Comparison of ENCODE assay signal across 8 cellular contexts in the genomic region with DNA sequence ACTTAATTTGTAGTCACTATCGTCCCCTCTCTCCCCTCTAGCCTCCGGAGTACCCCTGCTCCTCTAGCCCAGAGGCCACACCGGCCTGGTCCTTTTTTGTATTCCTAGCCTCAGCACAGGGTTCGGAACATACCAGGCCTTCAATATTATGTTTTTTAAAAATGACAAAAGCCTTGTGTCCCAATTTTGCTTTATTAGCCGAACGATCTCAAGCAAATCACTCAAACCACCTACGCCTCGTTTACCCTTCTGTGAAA. TPM values are rescaled to one million over a fixed set of nuclear protein-coding genes. Genes with fewer than 3 reads are reported as not detected.
DNase-seq lines count a peak whose midpoint lies in the region; ATAC-seq and TF ChIP-seq lines count a peak whose summit lies in the region.

No MANE protein-coding gene starts in this region.

- no peaks in the 10 kb centered on the region for H3K27me3 Mint-ChIP-seq in activated naive CD4-positive, alpha-beta T cell treated with anti-CD3 and anti-CD28 coated beads, Interleukin-2, amount 10 ng/mL, durations not matched to agents 7 days and 5 days

- H3K9me3 ChIP-seq in tibial artery: no peaks in the 10 kb centered on the region

- peaks cover 51% of the 10 kb centered on the region for H3K4me1 Mint-ChIP-seq in activated naive CD4-positive, alpha-beta T cell treated with anti-CD3 and anti-CD28 coated beads, Interleukin-2, amount 10 ng/mL, durations not matched to agents 7 days and 5 days

- H3K4me3 Mint-ChIP-seq in activated naive CD4-positive, alpha-beta T cell treated with anti-CD3 and anti-CD28 coated beads, Interleukin-2, amount 10 ng/mL, durations not matched to agents 7 days and 5 days: peak overlapping the region; percentile 97

- no peak for TF ChIP-seq CTCF in astrocyte of the cerebellum (IDR thresholded peaks at IDR 0.05; ENCODE audit: low read depth, low read length, missing control alignments)
- TF ChIP-seq CTCF in tibial artery (IDR thresholded peaks at IDR 0.05): no peak

- H3K9me3 Mint-ChIP-seq in activated naive CD4-positive, alpha-beta T cell treated with anti-CD3 and anti-CD28 coated beads, Interleukin-2, amount 10 ng/mL, durations not matched to agents 7 days and 5 days: no peaks in the 10 kb centered on the region

- CTCF ChIA-PET in activated naive CD4-positive, alpha-beta T cell treated with anti-CD3 and anti-CD28 coated beads, Interleukin-2, amount 10 ng/mL, durations not matched to agents 7 days and 5 days (lab: Charles Lee): interaction anchor here (1.2 to 2.6 kb wide), 3 partner anchors 10 to 22 kb away, joined by 3 to 12 read pairs (median 7); no protein-coding TSS in a partner anchor

- peaks cover 0 to 41% (median 32%) of the 10 kb centered on the region in 4 donors for H3K4me1 ChIP-seq in tibial artery

- in situ Hi-C loops in astrocyte of the cerebellum (cut with HindIII; ENCODE audit: low sequenced_read_pairs): no loop called here

- ATAC-seq in HG03521 (IDR thresholded peaks at IDR 0.05; ENCODE audit: unreplicated experiment): peak; percentile 10
- ATAC-seq in left colon: peak; percentile 14

- peaks cover 12 to 15% (median 13%) of the 10 kb centered on the region in 3 donors for H3K36me3 ChIP-seq in tibial artery

- H3K27me3 ChIP-seq in tibial artery: no peaks in the 10 kb centered on the region

- H3K27ac Mint-ChIP-seq in activated naive CD4-positive, alpha-beta T cell treated with anti-CD3 and anti-CD28 coated beads, Interleukin-2, amount 10 ng/mL, durations not matched to agents 7 days and 5 days: peak overlapping the region; percentile 97

- H3K4me3 ChIP-seq in astrocyte of the cerebellum (ENCODE audit: low read depth, low read length): peak overlapping the region; percentile 94
- H3K4me3 ChIP-seq in tibial artery: peak overlapping the region; percentile 86 to 98

- peak overlapping the region; percentile 88 to 95 for H3K27ac ChIP-seq in tibial artery

- H3K36me3 Mint-ChIP-seq in activated naive CD4-positive, alpha-beta T cell treated with anti-CD3 and anti-CD28 coated beads, Interleukin-2, amount 10 ng/mL, durations not matched to agents 7 days and 5 days: peaks cover 35% of the 10 kb centered on the region

- intact Hi-C loops in left colon (cut with DNase I, micrococcal nuclease) (no loop called here), tibial artery (cut with DNase I; ENCODE audit: low total_unique reads) (loop anchor here (5.0 kb wide), 1 partner anchor 59 kb away; the partner anchor contains the start of gene SLC46A3)

- peak; percentile 20 for DNase-seq in activated naive CD4-positive, alpha-beta T cell treated with anti-CD3 and anti-CD28 coated beads, Interleukin-2, amount 10 ng/mL, durations not matched to agents 7 days and 5 days
- DNase-seq in activated naive CD4-positive, alpha-beta T cell (lab: John Stamatoyannopoulos, UW): no peak
- no peak for DNase-seq in astrocyte of the cerebellum (ENCODE audit: low read depth)
- DNase-seq in left colon: peak in 1 of 2 donors; percentile 18
- DNase-seq in tibial artery: no peak
- DNase-seq in UCSD-AML1 (lab: John Stamatoyannopoulos, UW; ENCODE audit: unreplicated experiment): no peak
- DNase-seq in NCI-H1694 treated with DMSO at 0.1 percent for 48 hours (lab: John Stamatoyannopoulos, UW): no peak

RNA-seq across cellular contexts. Expression of gene POMP, which starts 0.5 kb away (rescaled TPM):
- 10 to 100 TPM; 62.5 to 70.8 TPM for total RNA-seq in left colon
